10 cellular contexts compared by ENCODE assay signal in the genomic region with DNA sequence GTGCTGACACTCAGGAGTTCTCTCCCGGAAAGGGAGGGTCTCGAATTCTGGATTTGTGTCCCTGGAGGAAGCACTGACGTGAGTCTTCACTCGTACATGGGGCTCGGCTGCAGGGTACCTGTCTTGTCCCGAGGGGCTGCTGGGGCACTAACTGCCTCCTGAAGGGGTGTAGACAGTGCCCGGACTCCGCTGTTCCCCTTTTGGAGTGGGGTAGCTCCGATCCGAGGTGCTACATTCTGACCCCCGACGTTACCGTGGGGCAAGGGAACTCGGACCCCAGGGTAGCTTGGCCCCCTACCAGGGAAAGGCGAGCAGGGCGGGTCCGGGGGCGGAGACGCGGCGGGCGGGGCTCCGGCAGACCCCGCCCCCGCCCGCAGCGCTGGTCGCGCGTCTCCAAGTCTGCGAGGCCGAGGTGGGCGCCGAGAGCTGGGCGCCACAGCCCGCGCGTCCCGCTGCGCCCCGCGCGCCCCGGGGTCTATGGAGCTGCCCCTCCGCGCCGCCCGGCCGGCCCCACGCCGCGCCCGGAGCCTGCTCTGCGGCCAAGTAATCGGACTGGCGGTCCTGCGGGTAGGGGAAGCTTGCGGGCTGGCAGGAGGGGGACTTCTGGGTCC. TPM values are rescaled to one million over a fixed set of nuclear protein-coding genes. Genes with fewer than 3 reads are reported as not detected.
A peak's percentile ranks its signal among the peaks of the same experiment; 100 is the strongest.
DNase-seq lines count a peak whose midpoint lies in the region; ATAC-seq, FAIRE-seq and TF ChIP-seq lines count a peak whose summit lies in the region.
"Had no signal": no experiment of that assay in that cellular context is flagged by ENCODE, and none has a peak within 500 bp of the region (broad histone marks: within the 10 kb centered on the region; RNA-seq: fewer than 3 reads in every experiment).

A gene with protein sequence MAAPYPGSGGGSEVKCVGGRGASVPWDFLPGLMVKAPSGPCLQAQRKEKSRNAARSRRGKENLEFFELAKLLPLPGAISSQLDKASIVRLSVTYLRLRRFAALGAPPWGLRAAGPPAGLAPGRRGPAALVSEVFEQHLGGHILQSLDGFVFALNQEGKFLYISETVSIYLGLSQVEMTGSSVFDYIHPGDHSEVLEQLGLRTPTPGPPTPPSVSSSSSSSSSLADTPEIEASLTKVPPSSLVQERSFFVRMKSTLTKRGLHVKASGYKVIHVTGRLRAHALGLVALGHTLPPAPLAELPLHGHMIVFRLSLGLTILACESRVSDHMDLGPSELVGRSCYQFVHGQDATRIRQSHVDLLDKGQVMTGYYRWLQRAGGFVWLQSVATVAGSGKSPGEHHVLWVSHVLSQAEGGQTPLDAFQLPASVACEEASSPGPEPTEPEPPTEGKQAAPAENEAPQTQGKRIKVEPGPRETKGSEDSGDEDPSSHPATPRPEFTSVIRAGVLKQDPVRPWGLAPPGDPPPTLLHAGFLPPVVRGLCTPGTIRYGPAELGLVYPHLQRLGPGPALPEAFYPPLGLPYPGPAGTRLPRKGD (plus strand): TSS at position 407 of the 611 bp plus-strand sequence. CDS start 1,211 bp downstream, outside the sequence.

- no peak for TF ChIP-seq CTCF in cardiac muscle cell (IDR thresholded peaks at IDR 0.05; ENCODE audit: low read depth, low read length)
- no peak for TF ChIP-seq CTCF in right atrium auricular region (IDR thresholded peaks at IDR 0.05)
- TF ChIP-seq CTCF in K562 (IDR thresholded peaks at IDR 0.05 in 2 of 3, conservative IDR thresholded peaks at IDR 0.05 in 1 of 3; ENCODE audit: insufficient read depth in 2 of 3, low read depth in 1 of 3, low read length in 3 of 3): no peak
- TF ChIP-seq CTCF in right lobe of liver (IDR thresholded peaks at IDR 0.05): no peak
- TF ChIP-seq CTCF in vagina (IDR thresholded peaks at IDR 0.05): no peak

- H3K79me2 ChIP-seq in K562 (ENCODE audit: control insufficient read depth, insufficient read depth, low read length): no peaks in the 10 kb centered on the region

- peak in 1 of 2 donors; percentile 55 for DNase-seq in cardiac muscle cell (ENCODE audit: low read depth in 1 of 2, low spot score in 1 of 2)
- DNase-seq in right atrium auricular region (ENCODE audit: low spot score): no peak
- peak; percentile 40 to 84 (median 74) for DNase-seq in K562 (ENCODE audit: extremely low read depth in 1 of 4, low spot score in 3 of 4)
- no peak for DNase-seq in right lobe of liver
- DNase-seq in vagina (ENCODE audit: extremely low spot score in 2 of 2): no peak
- DNase-seq in activated CD4-positive, alpha-beta T cell treated with anti-CD3 and anti-CD28 coated beads for 48 hours: no peak
- DNase-seq in NCI-H226: no peak
- DNase-seq: GDM1, NCI-H2227 treated with DMSO at 0.1 percent for 48 hours had no signal

- H4K20me1 ChIP-seq in K562 (replicated peaks; ENCODE audit: control insufficient read depth, insufficient read depth, low read length): no peaks in the 10 kb centered on the region

- H3K4me2 ChIP-seq in K562 (ENCODE audit: insufficient read depth, low read length): peak within 1 kb of the TSS; percentile 64

- no peaks in the 10 kb centered on the region for H3K9me1 ChIP-seq in K562 (ENCODE audit: control insufficient read depth, insufficient read depth, low read length)

- H3K27ac ChIP-seq in cardiac muscle cell (no peak within 1 kb of the TSS), right atrium auricular region (no peak within 1 kb of the TSS), K562 (ENCODE audit: extremely low read depth, low read depth, low read length) (no peak within 1 kb of the TSS), right lobe of liver (no peak within 1 kb of the TSS), vagina (no peak within 1 kb of the TSS)

- no TSS peak for BruUV-seq in K562 (replicated peaks; lab: Mats Ljungman, UMichigan)

- POLR2A ChIA-PET in K562 (lab: Yijun Ruan, JAX): interaction anchor here (1.4 kb wide), 1 partner anchor 38 kb away, joined by 3 read pairs; no protein-coding TSS in a partner anchor

- peak; percentile 81 for ATAC-seq in K562
- peak; percentile 17 to 46 (median 26) for ATAC-seq in right lobe of liver
- no peak for ATAC-seq in GM21576 (IDR thresholded peaks at IDR 0.05; ENCODE audit: unreplicated experiment)

- in situ Hi-C loops in K562 (cut with MboI): no loop called here

- TF ChIP-seq POLR2A in K562 (conservative IDR thresholded peaks at IDR 0.05) (no peak), right lobe of liver (IDR thresholded peaks at IDR 0.05) (no peak), vagina (IDR thresholded peaks at IDR 0.05) (no peak)

- peak within 1 kb of the TSS; percentile 39 for H3K4me3 ChIP-seq in cardiac muscle cell
- peak within 1 kb of the TSS in 1 of 2 donors; percentile 38 for H3K4me3 ChIP-seq in right atrium auricular region
- H3K4me3 ChIP-seq in K562: peak within 1 kb of the TSS; percentile 38
- peak within 1 kb of the TSS in 1 of 3 donors; percentile 19 for H3K4me3 ChIP-seq in right lobe of liver
- peak within 1 kb of the TSS; percentile 20 to 34 for H3K4me3 ChIP-seq in vagina

- WGBS in K562 (ENCODE audit: insufficient coverage, low coverage, missing lambda C conversion rate): 7% methylated on average over 32 of the region's 58 CpGs
- 3% methylated on average over 6 of the region's 58 CpGs for WGBS in right lobe of liver (ENCODE audit: insufficient coverage, low coverage, low lambda C conversion rate, missing lambda C conversion rate)

- H3K4me1 ChIP-seq in cardiac muscle cell (ENCODE audit: low read depth) (peaks cover 9% of the 10 kb centered on the region), right atrium auricular region (peaks cover 0 to 33% of the 10 kb centered on the region in 2 donors), K562 (replicated peaks in 1 of 2; ENCODE audit: control insufficient read depth in 2 of 2, insufficient read depth in 2 of 2, low read length in 2 of 2) (peaks cover 0 to 40% of the 10 kb centered on the region in 2 experiments; a peak in 3 of 5 replicates), right lobe of liver (peaks cover 0 to 19% (median 2%) of the 10 kb centered on the region in 4 donors), vagina (peaks cover 26% of the 10 kb centered on the region)

- CTCF ChIA-PET in K562 (lab: Yijun Ruan, JAX; ENCODE audit: low intra/inter-chr PET ratio): no interaction called here

- no peaks in the 10 kb centered on the region for H3K36me3 ChIP-seq in cardiac muscle cell
- H3K36me3 ChIP-seq in right atrium auricular region: no peaks in the 10 kb centered on the region
- no peaks in the 10 kb centered on the region for H3K36me3 ChIP-seq in K562 (ENCODE audit: control insufficient read depth, insufficient read depth, low read length)
- no peaks in the 10 kb centered on the region for H3K36me3 ChIP-seq in right lobe of liver
- H3K36me3 ChIP-seq in vagina: no peaks in the 10 kb centered on the region

- H3K9me3 ChIP-seq in cardiac muscle cell (ENCODE audit: low read depth) (no peaks in the 10 kb centered on the region), right atrium auricular region (no peaks in the 10 kb centered on the region), K562 (replicated peaks; ENCODE audit: control insufficient read depth, insufficient read depth, low read depth, low read length) (no peaks in the 10 kb centered on the region), right lobe of liver (no peaks in the 10 kb centered on the region), vagina (no peaks in the 10 kb centered on the region)

- TF ChIP-seq RAD21 in K562 (CRISPR knock-in tag; conservative IDR thresholded peaks at IDR 0.05 in 1 of 2, IDR thresholded peaks at IDR 0.05 in 1 of 2): no peak

- no peak for TF ChIP-seq EP300 in K562 (IDR thresholded peaks at IDR 0.05; ENCODE audit: low read length)

- peak within 1 kb of the TSS; percentile 68 for H2AFZ ChIP-seq in K562 (ENCODE audit: low read depth, low read length)

- FAIRE-seq in K562 (lab: Jason Lieb, UNC): no peak

- intact Hi-C loops in K562 (cut with micrococcal nuclease) (loop anchor here (10.0 kb wide), 1 partner anchor 45 kb away; no protein-coding TSS in a partner anchor), right lobe of liver (cut with DNase I) (no loop called here), vagina (cut with DNase I) (no loop called here)

- H3K9ac ChIP-seq in K562 (ENCODE audit: insufficient read depth in 1 of 2, low read depth in 2 of 2, low read length in 2 of 2): peak within 1 kb of the TSS in 1 of 2 experiments; percentile 87; a peak in 2 of 4 replicates

- peaks cover 68% of the 10 kb centered on the region for H3K27me3 ChIP-seq in cardiac muscle cell
- H3K27me3 ChIP-seq in right atrium auricular region: peaks cover 27 to 34% of the 10 kb centered on the region in 2 donors
- H3K27me3 ChIP-seq in K562 (ENCODE audit: control insufficient read depth in 2 of 2, insufficient read depth in 2 of 2, low read length in 2 of 2): peaks cover 19 to 32% of the 10 kb centered on the region in 2 experiments
- peaks cover 0 to 21% of the 10 kb centered on the region in 2 donors for H3K27me3 ChIP-seq in right lobe of liver
- peaks cover 12% of the 10 kb centered on the region for H3K27me3 ChIP-seq in vagina

TF ChIP-seq in K562, 482 proteins besides CTCF, POLR2A, EP300 and RAD21 (continues in another document):
- no peak for TF ChIP-seq ARID1B (IDR thresholded peaks at IDR 0.05)

RNA-seq across cellular contexts. Expression of the gene that starts here (rescaled TPM):
- 1.9 and 2.9 TPM in 2 replicates for total RNA-seq in cardiac muscle cell
- 8.4 and 12.5 TPM in 2 replicates for polyA plus RNA-seq in cardiac muscle cell
- total RNA-seq in right atrium auricular region: under 1 TPM in 1 of 2 donors, not detected in 1; 0.39 TPM
- 1.2 and 8.1 TPM in 2 replicates for total RNA-seq in K562 (2011; cell fraction: chromatin; rRNA removed; ENCODE audit: low replicate concordance)
- 4.9 and 6.5 TPM in 2 replicates for total RNA-seq in K562 (2011; cell fraction: nucleolus; rRNA removed)
- 2.3 and 3.4 TPM in 2 replicates for total RNA-seq in K562 (2011; cell fraction: nucleoplasm; rRNA removed)
- total RNA-seq in K562 (2014; rRNA removed): 1.2 and 2.0 TPM in 2 replicates
- total RNA-seq in K562 (2014; rRNA removed; fragmentation: Illumina TruSeq; extraction: Trizol): 0.13 and 0.58 TPM in 2 replicates
- 2.5 and 2.9 TPM in 2 replicates for total RNA-seq in K562 (2015; rRNA removed; fragmentation: Illumina TruSeq; extraction: Trizol)
- total RNA-seq in K562 (2021): 5.2 and 5.3 TPM in 2 replicates
- polyA plus RNA-seq in K562 (2011; rRNA removed): 1.6 and 2.4 TPM in 2 replicates
- 3.2 and 9.4 TPM in 2 replicates for polyA plus RNA-seq in K562 (2011; cell fraction: cytosol; rRNA removed)
- polyA plus RNA-seq in K562 (2011; cell fraction: nucleus; rRNA removed): 6.0 and 12.1 TPM in 2 replicates
- 6.3 and 16.7 TPM in 2 replicates for polyA plus RNA-seq in K562 (2012)
- 1.2 and 3.2 TPM in 2 replicates for polyA plus RNA-seq in K562 (2014; fragmentation: Illumina TruSeq; extraction: Trizol)
- polyA plus RNA-seq in K562 (2014; fragmentation: Nextera tagmentation; extraction: Ambion mirVana): not detected
- polyA plus RNA-seq in K562 (2014; rRNA removed): 3.0 and 4.6 TPM in 2 replicates
- 0.39 and 0.77 TPM in 2 replicates for polyA minus RNA-seq in K562 (2011; rRNA and poly(A)+ RNA removed)
- polyA minus RNA-seq in K562 (2011; cell fraction: cytosol; rRNA and poly(A)+ RNA removed): 2.5 and 3.5 TPM in 2 replicates
- polyA minus RNA-seq in K562 (2011; cell fraction: nucleus; rRNA and poly(A)+ RNA removed): 2.0 and 2.9 TPM in 2 replicates
- 1 to 10 TPM in 2 of 6 experiments, not detected in 4; 1.3 to 1.7 TPM for total RNA-seq in right lobe of liver
- total RNA-seq in vagina: 0.49 TPM

Comparison
In these comparisons a context has a peak if more than half of its experiments do, and no peak if none do; other contexts are left out.
1. DNase-seq: peak in K562 (4 of 4); none in right atrium auricular region (single experiment), right lobe of liver (0 of 3), vagina (0 of 2), activated CD4-positive, alpha-beta T cell treated with anti-CD3 and anti-CD28 coated beads for 48 hours (single experiment) and NCI-H226 (single experiment).